ENCODE assay signal across 27 cellular contexts in the genomic region with DNA sequence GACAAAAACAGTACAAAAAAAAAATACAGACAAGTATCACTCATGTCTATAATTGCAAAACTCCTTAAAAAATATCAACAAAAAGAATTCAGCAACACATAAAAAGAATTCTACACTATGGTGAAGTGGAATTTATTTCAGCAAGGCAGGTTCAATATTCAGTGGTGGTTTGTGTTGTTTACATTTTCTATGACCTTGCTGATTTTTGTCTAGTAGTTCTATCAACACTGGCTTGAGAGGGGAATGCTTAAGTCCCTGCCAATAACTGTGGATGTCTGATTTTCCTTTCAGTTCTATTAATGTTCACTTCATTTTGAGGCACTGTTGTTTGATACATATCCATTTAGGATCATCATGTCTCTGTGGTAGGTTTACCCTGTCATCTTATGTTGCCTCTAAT. TPM values are rescaled to one million over a fixed set of nuclear protein-coding genes. Genes with fewer than 3 reads are reported as not detected.
"Had no signal": no experiment of that assay in that cellular context is flagged by ENCODE, and none has a peak within 500 bp of the region (broad histone marks: within the 10 kb centered on the region; RNA-seq: fewer than 3 reads in every experiment).

No MANE protein-coding gene starts in this region.

- H3K4me3 ChIP-seq: neural progenitor cell, ovary, psoas muscle, skin epidermis, smooth muscle cell, spleen, stomach, thoracic aorta, thyroid gland, tibial nerve, upper lobe of left lung, vagina had no signal

- H3K4me2 ChIP-seq: neural progenitor cell, smooth muscle cell had no signal

- FAIRE-seq: urothelium cell line had no signal

- ATAC-seq: natural killer cell; psoas muscle; right cardiac atrium; sciatic nerve; stimulated activated memory B cell treated with anti-CD40 and anti-IgM and Interleukin-4, amounts not matched to agents 10 μg/mL and 1 μg/mL and 100 μg/mL, for 72 hours had no signal

- H3K9ac ChIP-seq: neural progenitor cell, parathyroid adenoma had no signal

- H3K9me3 ChIP-seq: ovary, psoas muscle, spleen, stomach, thoracic aorta, thyroid gland, tibial nerve, upper lobe of left lung, vagina had no signal

- DNase-seq: natural killer cell; occipital lobe; ovary; posterior cingulate gyrus; psoas muscle; right cardiac atrium; spleen; stimulated activated CD4-positive, alpha-beta T cell treated with anti-CD3 and anti-CD28 coated beads, Interleukin-12 subunit alpha, Interleukin-12 subunit beta, amount 100 ng/mL, for 4 hours; stimulated activated CD4-positive, alpha-beta T cell treated with anti-CD3 and anti-CD28 coated beads, Interleukin-1b, Interleukin-23, amount 100 ng/mL, for 48 hours; stimulated activated CD4-positive, alpha-beta T cell treated with anti-CD3 and anti-CD28 coated beads, Interleukin-4, amount 100 ng/mL, for 1 hour; stimulated activated CD4-positive, alpha-beta T cell treated with anti-CD3 and anti-CD28 coated beads, Interleukin-4, amount 100 ng/mL, for 4 hours; stimulated activated CD8-positive, alpha-beta memory T cell treated with anti-CD3 and anti-CD28 coated beads, Interleukin-4, amount 100 ng/mL, for 48 hours; stimulated activated naive CD4-positive, alpha-beta T cell treated with Interleukin-2 at 50 U/mL for 16 hours; stomach; thyroid gland; trophoblast cell; upper lobe of left lung had no signal

- H2AFZ ChIP-seq: neural progenitor cell, parathyroid adenoma had no signal

- H3K4me1 ChIP-seq: neural progenitor cell, parathyroid adenoma, psoas muscle, spleen, stomach, thyroid gland, tibial nerve, vagina had no signal

- H3K79me2 ChIP-seq: parathyroid adenoma had no signal

- H3K27ac ChIP-seq: neural progenitor cell, ovary, parathyroid adenoma, psoas muscle, skin epidermis, spleen, stomach, thoracic aorta, thyroid gland, tibial nerve, upper lobe of left lung, vagina had no signal

- H3K27me3 ChIP-seq: neural progenitor cell, ovary, spleen, stomach, thyroid gland, tibial nerve, upper lobe of left lung, vagina had no signal

- H3K36me3 ChIP-seq: neural progenitor cell, ovary, spleen, stomach, thoracic aorta, thyroid gland, upper lobe of left lung, vagina had no signal

RNA-seq across cellular contexts. Expression of a gene that starts 58.5 kb away (rescaled TPM):
- total RNA-seq: natural killer cell had no signal
